ENCODE assay signal across 1 cellular context in genomic region chr7:5452937-5453540, GRCh38.
TF ChIP-seq lines count a peak whose summit lies in the region.

No MANE protein-coding gene starts in this region.

TF ChIP-seq in K562, 482 proteins besides CTCF, POLR2A, EP300 and RAD21 (continued from another document and continues in another):
- TF ChIP-seq ZNF592 (IDR thresholded peaks at IDR 0.05) (no peak), MEF2D (tag; conservative IDR thresholded peaks at IDR 0.05; ENCODE audit: low read depth) (no peak), LCOR (CRISPR knock-in tag; IDR thresholded peaks at IDR 0.05) (peak; percentile 82), USF1 (CRISPR knock-in tag; IDR thresholded peaks at IDR 0.05) (no peak), PHB2 (IDR thresholded peaks at IDR 0.05; ENCODE audit: low read depth) (no peak), NCOA6 (IDR thresholded peaks at IDR 0.05) (no peak), ARID3B (CRISPR knock-in tag; IDR thresholded peaks at IDR 0.05; ENCODE audit: borderline replicate concordance) (no peak), ZBTB49 (CRISPR knock-in tag; IDR thresholded peaks at IDR 0.05; ENCODE audit: borderline replicate concordance) (no peak), RBM14 (IDR thresholded peaks at IDR 0.05; ENCODE audit: borderline replicate concordance, insufficient read depth, low read depth, low read length) (no peak), SRSF1 (IDR thresholded peaks at IDR 0.05; ENCODE audit: low read depth, low read length) (no peak), TCF7L2 (IDR thresholded peaks at IDR 0.05; ENCODE audit: low read depth, low read length) (no peak), ZNF512 (tag; IDR thresholded peaks at IDR 0.05) (no peak), COPS2 (conservative IDR thresholded peaks at IDR 0.05) (no peak), KAT2B (IDR thresholded peaks at IDR 0.05; ENCODE audit: low read depth, low read length) (no peak), XRCC5 (IDR thresholded peaks at IDR 0.05; ENCODE audit: low read depth, low read length) (no peak), HNRNPUL1 (IDR thresholded peaks at IDR 0.05; ENCODE audit: low read length) (no peak), PYGO2 (tag; IDR thresholded peaks at IDR 0.05) (no peak), ZEB2 (IDR thresholded peaks at IDR 0.05) (peak; percentile 64; the same call in 1 of the 2 replicates), CLOCK (CRISPR knock-in tag; IDR thresholded peaks at IDR 0.05; ENCODE audit: borderline replicate concordance) (no peak), RNF219 (CRISPR knock-in tag; IDR thresholded peaks at IDR 0.05) (no peak), CEBPB (tag; IDR thresholded peaks at IDR 0.05) (peak; percentile 84), TCFL5 (CRISPR knock-in tag; conservative IDR thresholded peaks at IDR 0.05) (no peak), HNRNPL (IDR thresholded peaks at IDR 0.05; ENCODE audit: low read depth, low read length) (no peak), MTF1 (CRISPR knock-in tag; IDR thresholded peaks at IDR 0.05; ENCODE audit: borderline replicate concordance) (no peak), SOX6 (IDR thresholded peaks at IDR 0.05) (peak; percentile 23; the same call in 1 of the 2 replicates), HMG20A (CRISPR knock-in tag; conservative IDR thresholded peaks at IDR 0.05) (no peak), ATF3 (IDR thresholded peaks at IDR 0.05) (peak; percentile 100), ATF3 (CRISPR knock-in tag; conservative IDR thresholded peaks at IDR 0.05) (peak; percentile 75; the same call in 1 of the 2 replicates), CBX3 (IDR thresholded peaks at IDR 0.05; ENCODE audit: borderline replicate concordance in 1 of 2, low read length in 2 of 2) (no peak), RFX5 (IDR thresholded peaks at IDR 0.05; ENCODE audit: low read depth, low read length) (0 out of 2 replicates have a peak, but pooled peaks have one; percentile 28), NR3C1 (CRISPR knock-in tag; IDR thresholded peaks at IDR 0.05) (no peak), ETV5 (CRISPR knock-in tag; IDR thresholded peaks at IDR 0.05; ENCODE audit: low read depth) (0 out of 2 replicates have a peak, but pooled peaks have one; percentile 43), SMARCB1 (IDR thresholded peaks at IDR 0.05; ENCODE audit: insufficient read length, low read depth) (no peak), U2AF1 (optimal IDR thresholded peaks at IDR 0.05; ENCODE audit: low read depth, low read length) (no peak), ZBTB2 (IDR thresholded peaks at IDR 0.05) (peak; percentile 20; the same call in 1 of the 2 replicates), POLR2AphosphoS2 (IDR thresholded peaks at IDR 0.05; ENCODE audit: low read length) (no peak), NR1H2 (CRISPR knock-in tag; IDR thresholded peaks at IDR 0.05) (no peak), MED1 (CRISPR knock-in tag; IDR thresholded peaks at IDR 0.05; ENCODE audit: borderline replicate concordance) (no peak), YY1 (IDR thresholded peaks at IDR 0.05; ENCODE audit: borderline replicate concordance in 1 of 3, control insufficient read depth in 1 of 3, extremely low read depth in 1 of 3, insufficient read depth in 3 of 3, insufficient read length in 1 of 3, insufficient replicate concordance in 2 of 3, low read depth in 1 of 3, low read length in 2 of 3) (no peak), TEAD4 (IDR thresholded peaks at IDR 0.05; ENCODE audit: low read length) (peak; percentile 48; the same call in 1 of the 2 replicates), TEAD4 (CRISPR knock-in tag; IDR thresholded peaks at IDR 0.05; ENCODE audit: borderline replicate concordance) (no peak), DPF2 (IDR thresholded peaks at IDR 0.05) (peak; percentile 68), FOXK2 (conservative IDR thresholded peaks at IDR 0.05 in 1 of 2, IDR thresholded peaks at IDR 0.05 in 1 of 2; ENCODE audit: low read depth in 2 of 2) (peak; percentile 43 to 46; a peak in 2 of 4 replicates), ZNF707 (CRISPR knock-in tag; conservative IDR thresholded peaks at IDR 0.05) (peak; percentile 32; the same call in 1 of the 2 replicates), ZBTB1 (CRISPR knock-in tag; IDR thresholded peaks at IDR 0.05; ENCODE audit: borderline replicate concordance, low read depth) (no peak), ZFPM2 (CRISPR knock-in tag; IDR thresholded peaks at IDR 0.05) (no peak), ZNF263 (CRISPR knock-in tag; IDR thresholded peaks at IDR 0.05; ENCODE audit: borderline replicate concordance) (peak; percentile 62; the same call in 1 of the 2 replicates), HEY1 (CRISPR knock-in tag; IDR thresholded peaks at IDR 0.05; ENCODE audit: borderline replicate concordance) (no peak), CEBPG (CRISPR knock-in tag; IDR thresholded peaks at IDR 0.05) (0 out of 2 replicates have a peak, but pooled peaks have one; percentile 63), CEBPG (tag; conservative IDR thresholded peaks at IDR 0.05 in 1 of 2, IDR thresholded peaks at IDR 0.05 in 1 of 2) (peak; percentile 26 to 77; a peak in 3 of 4 replicates), RBM15 (IDR thresholded peaks at IDR 0.05; ENCODE audit: insufficient read depth, low read length) (no peak)
